Comparison of ENCODE assay signal across 19 cellular contexts in the genomic region with DNA sequence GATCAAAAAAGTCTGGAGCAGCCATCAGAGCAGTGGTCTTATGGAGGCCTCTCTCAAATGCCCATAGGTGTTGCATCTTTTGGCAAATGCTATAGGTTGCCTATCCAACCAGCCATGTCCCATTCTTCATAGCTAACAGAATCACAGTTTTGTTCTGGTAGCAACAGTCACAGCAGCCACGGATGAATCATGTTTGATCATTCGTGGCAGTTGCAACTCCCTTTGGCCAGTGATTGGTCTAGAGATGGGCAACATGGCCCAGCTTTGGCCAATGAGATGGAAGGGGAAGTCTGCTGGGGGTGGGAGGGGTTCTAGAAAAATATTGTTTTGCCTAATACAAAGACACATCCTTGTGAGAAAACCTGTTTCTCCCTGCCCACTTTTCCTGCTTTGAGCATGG.
"Had no signal": no experiment of that assay in that cellular context is flagged by ENCODE, and none has a peak within 500 bp of the region (broad histone marks: within the 10 kb centered on the region; RNA-seq: fewer than 3 reads in every experiment).

No MANE protein-coding gene starts in this region.

- ATAC-seq: body of pancreas; gastroesophageal sphincter; heart left ventricle; left colon; sciatic nerve; stimulated activated effector memory CD8-positive, alpha-beta T cell treated with anti-CD3 and anti-CD28 coated beads, Interleukin-12 subunit alpha, Interleukin-12 subunit beta, amount 100 ng/mL, for 72 hours had no signal

- H3K4me3 ChIP-seq: body of pancreas, cardiac muscle cell, gastroesophageal sphincter, heart left ventricle, stomach, suprapubic skin, transverse colon had no signal

- H3K27ac ChIP-seq: body of pancreas, cardiac muscle cell, gastroesophageal sphincter, heart left ventricle, neutrophil, stomach, suprapubic skin, transverse colon, WERI-Rb-1 had no signal

- DNase-seq: activated CD4-positive, CD25-positive, alpha-beta regulatory T cell treated with anti-CD3 and anti-CD28 coated beads, Interleukin-2, amount 50 U/mL, for 72 hours; activated gamma-delta T cell treated with Interleukin-2 at 50 U/mL for 16 hours; activated T-cell treated with anti-CD3 and anti-CD28 coated beads, Interleukin-2, amount 50 U/mL, for 1 hour; anterior cingulate cortex; body of pancreas; heart left ventricle; islet precursor cell; left colon; small intestine; stimulated activated CD4-positive, alpha-beta T cell treated with anti-CD3 and anti-CD28 coated beads, Interleukin-2, amount 100 ng/mL, for 24 hours; stomach; transverse colon; WERI-Rb-1 had no signal

- H3K4me1 ChIP-seq: gastroesophageal sphincter, stomach, transverse colon had no signal

- H3K9me3 ChIP-seq: body of pancreas, gastroesophageal sphincter, heart left ventricle, neutrophil, stomach, suprapubic skin, transverse colon had no signal

- H3K36me3 ChIP-seq: cardiac muscle cell, gastroesophageal sphincter, heart left ventricle, neutrophil, stomach, suprapubic skin, transverse colon, WERI-Rb-1 had no signal

- H3K27me3 ChIP-seq: body of pancreas, cardiac muscle cell, gastroesophageal sphincter, heart left ventricle, stomach, suprapubic skin, transverse colon had no signal
